Comparison of ENCODE assay signal across 8 cellular contexts in genomic region chr10:70146489-70147488, GRCh38. TPM values are rescaled to one million over a fixed set of nuclear protein-coding genes. Genes with fewer than 3 reads are reported as not detected.
A peak's percentile ranks its signal among the peaks of the same experiment; 100 is the strongest.
DNase-seq lines count a peak whose midpoint lies in the region; ATAC-seq and TF ChIP-seq lines count a peak whose summit lies in the region.

A gene with protein sequence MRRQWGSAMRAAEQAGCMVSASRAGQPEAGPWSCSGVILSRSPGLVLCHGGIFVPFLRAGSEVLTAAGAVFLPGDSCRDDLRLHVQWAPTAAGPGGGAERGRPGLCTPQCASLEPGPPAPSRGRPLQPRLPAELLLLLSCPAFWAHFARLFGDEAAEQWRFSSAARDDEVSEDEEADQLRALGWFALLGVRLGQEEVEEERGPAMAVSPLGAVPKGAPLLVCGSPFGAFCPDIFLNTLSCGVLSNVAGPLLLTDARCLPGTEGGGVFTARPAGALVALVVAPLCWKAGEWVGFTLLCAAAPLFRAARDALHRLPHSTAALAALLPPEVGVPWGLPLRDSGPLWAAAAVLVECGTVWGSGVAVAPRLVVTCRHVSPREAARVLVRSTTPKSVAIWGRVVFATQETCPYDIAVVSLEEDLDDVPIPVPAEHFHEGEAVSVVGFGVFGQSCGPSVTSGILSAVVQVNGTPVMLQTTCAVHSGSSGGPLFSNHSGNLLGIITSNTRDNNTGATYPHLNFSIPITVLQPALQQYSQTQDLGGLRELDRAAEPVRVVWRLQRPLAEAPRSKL (minus strand): TSS chr10:70146700. CDS start chr10:70146586, 114 bp downstream.

- H3K27me3 Mint-ChIP-seq in activated T-helper 17 cell treated with anti-CD3 and anti-CD28 coated beads, Interleukin-2, amount 50 U/mL, for 72 hours = no peaks in the 10 kb centered on the region
- H3K27me3 Mint-ChIP-seq in naive thymus-derived CD8-positive, alpha-beta T cell = no peaks in the 10 kb centered on the region

- POLR2A ChIA-PET in RWPE1 (lab: Yijun Ruan, JAX; ENCODE audit: low non-redundant PET) = interaction anchor here (0.6 to 1.4 kb wide), 7 partner anchors 9 to 801 kb away, joined by 3 to 5 read pairs (median 3); partner anchors contain the start of genes EIF4EBP2 and SAR1A
- POLR2A ChIA-PET in naive thymus-derived CD8-positive, alpha-beta T cell (lab: Charles Lee) = interaction anchor here (0.5 to 5.2 kb wide), 18 partner anchors 10 to 1612 kb away, joined by 3 to 157 read pairs (median 4); partner anchors contain the start of genes EIF4EBP2, PPA1 and SAR1A

- H3K9me3 Mint-ChIP-seq in activated T-helper 17 cell treated with anti-CD3 and anti-CD28 coated beads, Interleukin-2, amount 50 U/mL, for 72 hours = no peaks in the 10 kb centered on the region
- no peaks in the 10 kb centered on the region for H3K9me3 Mint-ChIP-seq in naive thymus-derived CD8-positive, alpha-beta T cell

- DNase-seq in ELR (ENCODE audit: low read depth) (peak; percentile 100), H4 (ENCODE audit: low spot score) (peak; percentile 98), LNCaP clone FGC (ENCODE audit: low read depth) (peak; percentile 97), RWPE1 (ENCODE audit: low spot score) (peak; percentile 100), fibroblast of mammary gland (ENCODE audit: low read depth) (peak; percentile 98)
- DNase-seq in naive thymus-derived CD8-positive, alpha-beta T cell = peak; percentile 81 to 97 (median 91)
- DNase-seq in stimulated activated naive CD4-positive, alpha-beta T cell (lab: John Stamatoyannopoulos, UW) = peak; percentile 86 to 93 (median 88)

- H3K4me1 Mint-ChIP-seq in activated T-helper 17 cell treated with anti-CD3 and anti-CD28 coated beads, Interleukin-2, amount 50 U/mL, for 72 hours = peaks cover 14% of the 10 kb centered on the region
- H3K4me1 Mint-ChIP-seq in naive thymus-derived CD8-positive, alpha-beta T cell = peaks cover 19 to 51% (median 41%) of the 10 kb centered on the region in 4 donors

- H3K36me3 Mint-ChIP-seq in activated T-helper 17 cell treated with anti-CD3 and anti-CD28 coated beads, Interleukin-2, amount 50 U/mL, for 72 hours (ENCODE audit: low read depth) = peaks cover 49% of the 10 kb centered on the region
- H3K36me3 Mint-ChIP-seq in naive thymus-derived CD8-positive, alpha-beta T cell = peaks cover 0 to 40% (median 4%) of the 10 kb centered on the region in 3 donors

- H3K4me3 Mint-ChIP-seq in activated T-helper 17 cell treated with anti-CD3 and anti-CD28 coated beads, Interleukin-2, amount 50 U/mL, for 72 hours = peak within 1 kb of the TSS; percentile 85
- peak within 1 kb of the TSS; percentile 84 to 93 (median 90) for H3K4me3 Mint-ChIP-seq in naive thymus-derived CD8-positive, alpha-beta T cell

- H3K4me3 ChIP-seq in LNCaP clone FGC (ENCODE audit: low read depth, low read length) (peak within 1 kb of the TSS; percentile 71), fibroblast of mammary gland (ENCODE audit: control insufficient read depth, low read depth, low read length) (peak within 1 kb of the TSS; percentile 63)

- CTCF ChIA-PET in RWPE1 (lab: Yijun Ruan, JAX) = interaction anchor here (0.5 to 2.9 kb wide), 21 partner anchors 11 to 1645 kb away, joined by 3 to 42 read pairs (median 4); partner anchors contain the start of genes MACROH2A2 and SAR1A

- H3K27ac ChIP-seq in RWPE1 = peak within 1 kb of the TSS; percentile 95

- TF ChIP-seq CTCF in LNCaP clone FGC (IDR thresholded peaks at IDR 0.05; ENCODE audit: control insufficient read depth, extremely low read depth, insufficient read depth) (peak; percentile 83), RWPE1 (conservative IDR thresholded peaks at IDR 0.05; ENCODE audit: low read depth) (peak; percentile 87), fibroblast of mammary gland (conservative IDR thresholded peaks at IDR 0.05; ENCODE audit: control insufficient read depth, insufficient read depth, low read depth, low read length) (peak; percentile 62)

- H3K27ac Mint-ChIP-seq in activated T-helper 17 cell treated with anti-CD3 and anti-CD28 coated beads, Interleukin-2, amount 50 U/mL, for 72 hours = peak within 1 kb of the TSS; percentile 91
- H3K27ac Mint-ChIP-seq in naive thymus-derived CD8-positive, alpha-beta T cell = peak within 1 kb of the TSS; percentile 82 to 97 (median 95)

- peak; percentile 92 for ATAC-seq in activated T-helper 17 cell treated with anti-CD3 and anti-CD28 coated beads, Interleukin-2, amount 50 U/mL, for 72 hours (replicated peaks)
- ATAC-seq in naive thymus-derived CD8-positive, alpha-beta T cell = peak; percentile 75 to 81

RNA-seq across cellular contexts. Expression of the gene that starts here (rescaled TPM):
- 9.2 and 10.5 TPM in 2 replicates for total RNA-seq in H4 (2014; rRNA removed; shearing (Covaris generic))
- 10 to 100 TPM in 1 of 2 donors, 1 to 10 TPM in 1; 9.6 to 16.4 TPM for total RNA-seq in activated T-helper 17 cell treated with anti-CD3 and anti-CD28 coated beads, Interleukin-2, amount 50 U/mL, for 72 hours
- 10 to 100 TPM; 34.5 to 35.3 TPM for total RNA-seq in naive thymus-derived CD8-positive, alpha-beta T cell
- polyA plus RNA-seq in naive thymus-derived CD8-positive, alpha-beta T cell = 10 to 100 TPM; 23.0 to 28.8 (median 24.3) TPM

Comparison
In these comparisons a context has a peak if more than half of its experiments do, and no peak if none do; other contexts are left out.
1. Peak in every context shown above with its lines: DNase-seq, ATAC-seq, H3K4me3 ChIP-seq and H3K27ac ChIP-seq.